25 cellular contexts compared by ENCODE assay signal in the genomic region with DNA sequence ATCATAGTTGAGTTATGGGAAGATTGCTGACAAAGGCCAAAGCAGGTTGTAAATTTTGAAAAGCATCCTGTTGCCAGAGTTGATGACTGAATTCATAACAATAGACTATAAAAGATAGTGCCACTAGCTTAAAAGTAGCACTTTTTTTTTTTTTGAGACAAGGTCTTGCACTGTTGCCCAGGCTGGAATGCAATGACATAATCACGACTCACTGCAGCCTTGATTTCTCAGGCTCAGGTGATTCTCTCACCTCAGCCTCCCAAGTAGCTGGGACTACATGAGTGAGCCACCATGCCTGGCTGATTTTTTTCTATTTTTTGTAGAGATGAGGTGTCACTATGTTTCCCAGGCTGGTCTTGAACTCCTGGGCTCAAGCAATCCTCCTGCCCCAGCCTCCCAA.
"Had no signal": no experiment of that assay in that cellular context is flagged by ENCODE, and none has a peak within 500 bp of the region (broad histone marks: within the 10 kb centered on the region; RNA-seq: fewer than 3 reads in every experiment).

No MANE protein-coding gene starts in this region.

- H3K27ac Mint-ChIP-seq: activated CD4-positive, alpha-beta memory T cell treated with anti-CD3 and anti-CD28 coated beads, Interleukin-2, amount 10 ng/mL, durations not matched to agents 7 days and 5 days; activated CD4-positive, alpha-beta T cell treated with anti-CD3 and anti-CD28 coated beads, Interleukin-2, amount 10 ng/mL, durations not matched to agents 24 days and 14 days; activated naive CD8-positive, alpha-beta T cell treated with anti-CD3 and anti-CD28 coated beads, Interleukin-2, amount 50 U/mL, for 24 hours; activated T-cell treated with anti-CD3 and anti-CD28 coated beads, Interleukin-2, amount 50 U/mL, for 72 hours; memory B cell; nephron; stimulated activated naive CD8-positive, alpha-beta T cell treated with anti-CD3 and anti-CD28 coated beads, Interleukin-15, Interleukin-2, amounts not matched to agents 100 ng/mL and 50 ng/mL, for 24 hours; T-cell; T-helper 2 cell treated with Interferon-gamma antibody and Interleukin-4, amounts not matched to agents 5 μg/mL and 100 μg/mL, for 36 hours had no signal

- H3K4me1 Mint-ChIP-seq: activated CD4-positive, alpha-beta memory T cell treated with anti-CD3 and anti-CD28 coated beads, Interleukin-2, amount 10 ng/mL, durations not matched to agents 7 days and 5 days; activated CD4-positive, alpha-beta T cell treated with anti-CD3 and anti-CD28 coated beads, Interleukin-2, amount 10 ng/mL, durations not matched to agents 24 days and 14 days; activated naive CD8-positive, alpha-beta T cell treated with anti-CD3 and anti-CD28 coated beads, Interleukin-2, amount 50 U/mL, for 24 hours; memory B cell; nephron; T-cell had no signal

- H3K9me3 Mint-ChIP-seq: activated CD4-positive, alpha-beta memory T cell treated with anti-CD3 and anti-CD28 coated beads, Interleukin-2, amount 10 ng/mL, durations not matched to agents 7 days and 5 days; activated CD4-positive, alpha-beta T cell treated with anti-CD3 and anti-CD28 coated beads, Interleukin-2, amount 10 ng/mL, durations not matched to agents 24 days and 14 days; activated naive CD8-positive, alpha-beta T cell treated with anti-CD3 and anti-CD28 coated beads, Interleukin-2, amount 50 U/mL, for 24 hours; nephron; stimulated activated naive CD8-positive, alpha-beta T cell treated with anti-CD3 and anti-CD28 coated beads, Interleukin-15, Interleukin-2, amounts not matched to agents 100 ng/mL and 50 ng/mL, for 24 hours; T-helper 2 cell treated with Interferon-gamma antibody and Interleukin-4, amounts not matched to agents 5 μg/mL and 100 μg/mL, for 36 hours had no signal

- ATAC-seq: activated CD4-positive, CD25-positive, alpha-beta regulatory T cell treated with anti-CD3 and anti-CD28 coated beads, Interleukin-2, amount 50 U/mL, for 24 hours; activated naive CD8-positive, alpha-beta T cell treated with anti-CD3 and anti-CD28 coated beads, Interleukin-2, amount 50 U/mL, for 24 hours; activated T-cell treated with anti-CD3 and anti-CD28 coated beads, Interleukin-2, amount 50 U/mL, for 72 hours; esophagus mucosa; gastrocnemius medialis; heart left ventricle; T-cell had no signal

- H3K4me3 ChIP-seq: gastrocnemius medialis, heart left ventricle, left ventricle myocardium inferior, ovary, prostate gland, right atrium auricular region, tibial artery had no signal

- H3K4me3 Mint-ChIP-seq: activated CD4-positive, alpha-beta memory T cell treated with anti-CD3 and anti-CD28 coated beads, Interleukin-2, amount 10 ng/mL, durations not matched to agents 7 days and 5 days; activated CD4-positive, alpha-beta T cell treated with anti-CD3 and anti-CD28 coated beads, Interleukin-2, amount 10 ng/mL, durations not matched to agents 24 days and 14 days; activated naive CD8-positive, alpha-beta T cell treated with anti-CD3 and anti-CD28 coated beads, Interleukin-2, amount 50 U/mL, for 24 hours; activated T-cell treated with anti-CD3 and anti-CD28 coated beads, Interleukin-2, amount 50 U/mL, for 72 hours; memory B cell; nephron; stimulated activated naive CD8-positive, alpha-beta T cell treated with anti-CD3 and anti-CD28 coated beads, Interleukin-15, Interleukin-2, amounts not matched to agents 100 ng/mL and 50 ng/mL, for 24 hours; T-cell; T-helper 2 cell treated with Interferon-gamma antibody and Interleukin-4, amounts not matched to agents 5 μg/mL and 100 μg/mL, for 36 hours had no signal

- H3K9me3 ChIP-seq: gastrocnemius medialis, heart left ventricle, left ventricle myocardium inferior, neutrophil, ovary, prostate gland, right atrium auricular region, tibial artery had no signal

- H3K4me1 ChIP-seq: gastrocnemius medialis, prostate gland, right atrium auricular region, tibial artery had no signal

- H3K27me3 ChIP-seq: gastrocnemius medialis, heart left ventricle, neutrophil, ovary, right atrium auricular region, tibial artery had no signal

- H3K27ac ChIP-seq: gastrocnemius medialis, heart left ventricle, left ventricle myocardium inferior, neutrophil, ovary, prostate gland, right atrium auricular region, tibial artery, VCaP had no signal

- DNase-seq: activated CD4-positive, alpha-beta memory T cell treated with anti-CD3 and anti-CD28 coated beads, Interleukin-2, amount 10 ng/mL, durations not matched to agents 7 days and 5 days; activated CD4-positive, alpha-beta T cell treated with anti-CD3 and anti-CD28 coated beads, Interleukin-2, amount 10 ng/mL, durations not matched to agents 24 days and 14 days; activated effector memory CD4-positive, alpha-beta T cell treated with Interleukin-2 at 50 U/mL for 16 hours; activated naive CD4-positive, alpha-beta T cell treated with anti-CD3 and anti-CD28 coated beads, Interleukin-2, amount 50 U/mL, for 16 hours; activated naive CD8-positive, alpha-beta T cell treated with anti-CD3 and anti-CD28 coated beads, Interleukin-2, amount 50 U/mL, for 24 hours; activated T-cell treated with anti-CD3 and anti-CD28 coated beads, Interleukin-2, amount 50 U/mL, for 72 hours; gastrocnemius medialis; heart left ventricle; left ventricle myocardium inferior; ovary; stimulated activated CD4-positive, alpha-beta T cell treated with anti-CD3 and anti-CD28 coated beads, Interleukin-12 subunit alpha, Interleukin-12 subunit beta, amount 100 ng/mL, for 4 hours; stimulated activated CD4-positive, alpha-beta T cell treated with anti-CD3 and anti-CD28 coated beads, Interleukin-4, amount 100 ng/mL, for 4 hours; substantia nigra; T-cell; tibial artery had no signal

- H3K27me3 Mint-ChIP-seq: activated CD4-positive, alpha-beta memory T cell treated with anti-CD3 and anti-CD28 coated beads, Interleukin-2, amount 10 ng/mL, durations not matched to agents 7 days and 5 days; activated CD4-positive, alpha-beta T cell treated with anti-CD3 and anti-CD28 coated beads, Interleukin-2, amount 10 ng/mL, durations not matched to agents 24 days and 14 days; activated naive CD8-positive, alpha-beta T cell treated with anti-CD3 and anti-CD28 coated beads, Interleukin-2, amount 50 U/mL, for 24 hours; memory B cell; stimulated activated naive CD8-positive, alpha-beta T cell treated with anti-CD3 and anti-CD28 coated beads, Interleukin-15, Interleukin-2, amounts not matched to agents 100 ng/mL and 50 ng/mL, for 24 hours; T-cell had no signal

- H3K36me3 ChIP-seq: gastrocnemius medialis, heart left ventricle, left ventricle myocardium inferior, neutrophil, ovary, prostate gland, right atrium auricular region, tibial artery had no signal

- H3K36me3 Mint-ChIP-seq: memory B cell, T-cell had no signal
